8 cellular contexts compared by ENCODE assay signal in the genomic region with DNA sequence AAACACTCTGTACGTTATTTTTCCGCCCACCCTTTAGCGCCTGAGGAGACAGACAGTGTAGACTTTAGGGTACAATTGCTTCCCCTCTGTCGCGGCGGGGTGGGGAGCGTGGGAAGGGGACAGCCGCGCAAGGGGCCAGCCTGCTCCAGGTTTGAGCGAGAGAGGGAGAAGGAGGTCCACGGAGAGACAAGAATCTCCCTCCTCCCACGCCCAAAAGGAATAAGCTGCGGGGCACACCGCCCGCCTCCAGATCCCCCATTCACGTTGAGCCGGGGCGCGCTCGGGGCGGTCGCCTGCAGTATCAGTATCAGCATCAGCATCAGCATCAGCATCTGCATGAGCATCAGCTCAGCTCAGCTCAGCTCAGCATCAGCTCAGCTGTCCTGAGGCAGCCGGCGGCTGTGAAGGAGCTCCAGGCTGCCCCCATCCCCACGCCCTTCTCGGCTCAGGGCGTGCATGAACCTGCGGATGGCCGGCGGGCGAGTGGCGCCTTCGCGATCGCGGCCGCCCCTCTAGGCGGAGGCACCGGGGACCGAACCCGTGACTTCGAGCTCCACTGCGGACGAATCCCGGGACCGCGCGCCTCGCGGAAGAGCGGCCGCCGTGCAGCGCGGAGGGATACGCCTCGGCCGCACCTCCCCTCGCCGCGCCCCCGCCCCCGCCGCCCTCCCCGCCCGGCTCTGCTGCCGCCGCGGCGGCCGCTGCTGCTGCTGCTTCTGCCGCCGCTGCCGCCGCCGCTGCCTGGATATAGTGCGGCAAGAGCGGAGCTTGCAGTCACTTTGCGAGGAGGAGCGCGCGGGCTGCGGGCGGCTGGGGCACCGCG. TPM values are rescaled to one million over a fixed set of nuclear protein-coding genes. Genes with fewer than 3 reads are reported as not detected.
DNase-seq lines count a peak whose midpoint lies in the region; ATAC-seq and TF ChIP-seq lines count a peak whose summit lies in the region.

A gene (plus strand): TSS at position 777 of the 823 bp plus-strand sequence.

- peak within 1 kb of the TSS in 5 of 10 donors; percentile 20 to 59 (median 32) for H3K27ac ChIP-seq in heart right ventricle

- ATAC-seq in HG03571 (IDR thresholded peaks at IDR 0.05; ENCODE audit: unreplicated experiment) (peak; percentile 48), heart right ventricle (peak; percentile 61 to 90 (median 86)), HG02870 (IDR thresholded peaks at IDR 0.05; ENCODE audit: unreplicated experiment) (no peak)

- peak within 1 kb of the TSS; percentile 93 for H3K4me3 ChIP-seq in adipocyte (ENCODE audit: low read length)
- H3K4me3 ChIP-seq in heart right ventricle = peak within 1 kb of the TSS; percentile 54 to 66 (median 62)

- H3K4me1 ChIP-seq in adipocyte (ENCODE audit: control insufficient read depth, insufficient read depth, low read length) = peaks cover 10% of the 10 kb centered on the region
- peaks cover 0 to 21% (median 13%) of the 10 kb centered on the region in 9 donors for H3K4me1 ChIP-seq in heart right ventricle

- H3K36me3 ChIP-seq in adipocyte (ENCODE audit: control insufficient read depth, insufficient read depth, low read length, severe bottlenecking) (no peaks in the 10 kb centered on the region), heart right ventricle (no peaks in the 10 kb centered on the region)

- H3K9me3 ChIP-seq in adipocyte (ENCODE audit: control insufficient read depth, low read length) = no peaks in the 10 kb centered on the region
- no peaks in the 10 kb centered on the region for H3K9me3 ChIP-seq in heart right ventricle

- WGBS in heart right ventricle, 2 donors = 0 to 1% methylated on average over 84 to 86 of the region's 86 CpGs

- peak within 1 kb of the TSS; percentile 74 for H3K9ac ChIP-seq in adipocyte (ENCODE audit: low read length)

- H3K27me3 ChIP-seq in adipocyte (replicated peaks; ENCODE audit: control insufficient read depth, insufficient read depth, low read length) = no peaks in the 10 kb centered on the region
- peaks cover 4 to 34% (median 17%) of the 10 kb centered on the region in 7 donors for H3K27me3 ChIP-seq in heart right ventricle

- TF ChIP-seq CTCF in heart right ventricle (IDR thresholded peaks at IDR 0.05) = no peak

- DNase-seq in EL (peak; percentile 68), SKM-1 (lab: John Stamatoyannopoulos, UW; ENCODE audit: unreplicated experiment) (peak; percentile 27), adipocyte (ENCODE audit: low read depth) (peak; percentile 91), heart right ventricle (peak; percentile 51 to 76), posterior vena cava (ENCODE audit: low spot score) (peak; percentile 86), ureter (ENCODE audit: low spot score) (peak; percentile 53)

- intact Hi-C loops in heart right ventricle (cut with DNase I) = loop anchor here in 4 of 10 donors (5.0 to 10.0 kb wide), 2 partner anchors 1794 to 1797 kb away; no protein-coding TSS in a partner anchor
- intact Hi-C loops in posterior vena cava (cut with DNase I) = no loop called here

RNA-seq across cellular contexts. Expression of the gene that starts here (rescaled TPM):
- total RNA-seq in heart right ventricle (1 to 10 TPM; 1.7 to 8.9 (median 3.6) TPM), posterior vena cava (1 to 10 TPM; 5.5 to 7.0 TPM), ureter (3.7 TPM)
- under 1 TPM; 0.25 to 0.59 TPM for polyA plus RNA-seq in heart right ventricle

Comparison
In these comparisons a context has a peak if more than half of its experiments do, and no peak if none do; other contexts are left out.
1. DNase-seq: peak in every context shown above with its lines; median percentile 91 in adipocyte; 86 in posterior vena cava; 68 in EL; 64 in heart right ventricle; 53 in ureter; 27 in SKM-1.